Comparison of ENCODE assay signal across 1 cellular context in genomic region chr10:28381903-28382347, GRCh38.
TF ChIP-seq lines count a peak whose summit lies in the region.

No MANE protein-coding gene starts in this region.

TF ChIP-seq in IMR-90, 13 proteins besides CTCF, POLR2A, EP300 and RAD21 (continued from another document):
- TF ChIP-seq BHLHE40 (IDR thresholded peaks at IDR 0.05; ENCODE audit: low read depth, low read length), result no peak
